8 cellular contexts compared by ENCODE assay signal in the genomic region with DNA sequence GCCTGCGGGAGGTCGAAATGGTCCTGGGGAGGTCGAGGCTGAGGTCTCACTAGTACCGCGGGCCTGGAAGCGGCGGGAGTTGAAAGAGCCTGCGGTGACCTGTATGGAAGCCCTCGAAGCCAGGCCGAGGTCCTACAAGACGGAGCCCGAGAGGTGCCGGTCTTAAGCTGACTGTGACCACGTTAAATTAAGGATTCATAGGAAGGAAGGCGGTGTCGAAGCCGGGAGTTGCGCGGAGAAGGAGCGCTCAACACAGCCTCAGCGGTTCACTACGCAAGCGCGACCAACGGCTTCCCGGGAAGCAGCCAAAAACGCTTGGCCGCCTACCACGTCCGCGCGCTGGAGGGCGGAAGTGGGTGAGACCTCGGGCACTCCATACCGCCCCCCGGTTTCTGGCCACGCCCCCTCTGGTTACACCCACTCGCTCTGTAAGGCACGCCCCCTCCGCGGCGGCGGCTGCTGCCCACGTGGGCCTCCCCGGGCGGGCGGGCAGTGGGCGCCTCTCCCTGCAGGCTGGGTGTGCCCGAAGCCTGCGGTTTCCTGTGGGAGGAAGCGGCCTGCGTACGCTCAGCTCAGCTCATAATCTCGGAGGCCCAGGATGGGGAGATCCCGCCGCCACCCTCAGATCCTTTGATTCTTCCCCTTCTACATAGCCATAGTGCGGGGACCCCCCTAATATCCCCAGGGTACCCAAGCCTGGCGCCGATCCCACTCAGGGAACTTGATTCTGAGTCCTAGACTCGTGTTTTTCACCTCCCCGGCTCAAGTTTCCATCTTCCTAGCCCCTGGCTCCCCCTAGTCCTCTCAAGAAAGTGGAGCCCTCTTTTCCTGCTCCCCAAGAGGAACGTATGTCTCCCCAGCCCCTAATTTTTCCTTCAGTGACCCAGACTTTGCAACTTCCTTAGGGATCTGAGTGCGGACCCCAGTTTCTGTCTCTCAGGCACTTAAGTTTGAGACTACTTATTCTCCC. TPM values are rescaled to one million over a fixed set of nuclear protein-coding genes. Genes with fewer than 3 reads are reported as not detected.
DNase-seq lines count a peak whose midpoint lies in the region; TF ChIP-seq lines count a peak whose summit lies in the region.

No MANE protein-coding gene starts in this region.

- peak overlapping the region; percentile 98 for H3K27ac Mint-ChIP-seq in activated T-helper 2 cell treated with anti-CD3 and anti-CD28 coated beads, Interferon-gamma antibody, Interleukin-2, Interleukin-4, amounts not matched to agents 10 μg/mL and 5 μg/mL and 100 μg/mL, durations not matched to agents 14 hours and 24 hours and 36 hours
- peak overlapping the region; percentile 98 to 100 (median 99) for H3K27ac Mint-ChIP-seq in nephron

- H3K9me3 Mint-ChIP-seq in activated T-helper 2 cell treated with anti-CD3 and anti-CD28 coated beads, Interferon-gamma antibody, Interleukin-2, Interleukin-4, amounts not matched to agents 10 μg/mL and 5 μg/mL and 100 μg/mL, durations not matched to agents 14 hours and 24 hours and 36 hours: no peaks in the 10 kb centered on the region
- H3K9me3 Mint-ChIP-seq in nephron: no peaks in the 10 kb centered on the region

- H3K36me3 Mint-ChIP-seq in activated T-helper 2 cell treated with anti-CD3 and anti-CD28 coated beads, Interferon-gamma antibody, Interleukin-2, Interleukin-4, amounts not matched to agents 10 μg/mL and 5 μg/mL and 100 μg/mL, durations not matched to agents 14 hours and 24 hours and 36 hours (ENCODE audit: low read depth): peaks cover 16% of the 10 kb centered on the region
- peaks cover 6% of the 10 kb centered on the region for H3K36me3 Mint-ChIP-seq in nephron (ENCODE audit: low read depth)

- H3K4me1 Mint-ChIP-seq in activated T-helper 2 cell treated with anti-CD3 and anti-CD28 coated beads, Interferon-gamma antibody, Interleukin-2, Interleukin-4, amounts not matched to agents 10 μg/mL and 5 μg/mL and 100 μg/mL, durations not matched to agents 14 hours and 24 hours and 36 hours (ENCODE audit: low read depth): peaks cover 40% of the 10 kb centered on the region
- peaks cover 52% of the 10 kb centered on the region for H3K4me1 Mint-ChIP-seq in nephron

- peak overlapping the region; percentile 89 for H3K4me3 Mint-ChIP-seq in activated T-helper 2 cell treated with anti-CD3 and anti-CD28 coated beads, Interferon-gamma antibody, Interleukin-2, Interleukin-4, amounts not matched to agents 10 μg/mL and 5 μg/mL and 100 μg/mL, durations not matched to agents 14 hours and 24 hours and 36 hours (ENCODE audit: low read depth)
- H3K4me3 Mint-ChIP-seq in nephron: peak overlapping the region; percentile 89 to 97 (median 93)

- H3K4me3 ChIP-seq in H7 (ENCODE audit: insufficient read depth, low read depth, low read length): peak overlapping the region; percentile 79

- H3K27me3 ChIP-seq in H7 (ENCODE audit: control insufficient read depth, insufficient read depth, low read length): no peaks in the 10 kb centered on the region

- no peaks in the 10 kb centered on the region for H3K27me3 Mint-ChIP-seq in activated T-helper 2 cell treated with anti-CD3 and anti-CD28 coated beads, Interferon-gamma antibody, Interleukin-2, Interleukin-4, amounts not matched to agents 10 μg/mL and 5 μg/mL and 100 μg/mL, durations not matched to agents 14 hours and 24 hours and 36 hours (ENCODE audit: low read depth)
- H3K27me3 Mint-ChIP-seq in nephron (ENCODE audit: low read depth): no peaks in the 10 kb centered on the region

- DNase-seq in ELR (ENCODE audit: low read depth) (peak; percentile 98), H7 (peak; percentile 99), LoVo (ENCODE audit: low spot score) (peak; percentile 97), RPMI8226 (peak; percentile 97), fibroblast of peridontal ligament (ENCODE audit: extremely low read depth) (peak; percentile 97)
- peak; percentile 100 for DNase-seq in activated T-helper 2 cell treated with anti-CD3 and anti-CD28 coated beads, Interferon-gamma antibody, Interleukin-2, Interleukin-4, amounts not matched to agents 10 μg/mL and 5 μg/mL and 100 μg/mL, durations not matched to agents 14 hours and 24 hours and 36 hours (ENCODE audit: low spot score)
- DNase-seq in stimulated activated naive CD4-positive, alpha-beta T cell treated with Interleukin-2 at 50 U/mL for 16 hours (lab: John Stamatoyannopoulos, UW): peak; percentile 96

- no peaks in the 10 kb centered on the region for H3K36me3 ChIP-seq in H7 (replicated peaks; ENCODE audit: control insufficient read depth, insufficient read depth, low read length)

- intact Hi-C loops in activated T-helper 2 cell treated with anti-CD3 and anti-CD28 coated beads, Interferon-gamma antibody, Interleukin-2, Interleukin-4, amounts not matched to agents 10 μg/mL and 5 μg/mL and 100 μg/mL, durations not matched to agents 14 hours and 24 hours and 36 hours (cut with micrococcal nuclease): loop anchor here (1.0 to 10.0 kb wide), 7 partner anchors 10 to 550 kb away; a partner anchor contains a TSS

- TF ChIP-seq CTCF in nephron (IDR thresholded peaks at IDR 0.05; ENCODE audit: unreplicated experiment in 3 of 3): no peak

RNA-seq across cellular contexts. Expression of a gene that starts 3.4 kb away (rescaled TPM):
- 29.9 and 57.5 TPM in 2 replicates for total RNA-seq in H7 (2014; rRNA removed; shearing (Covaris generic))
- 318 and 329 TPM in 2 replicates for total RNA-seq in activated T-helper 2 cell treated with anti-CD3 and anti-CD28 coated beads, Interferon-gamma antibody, Interleukin-2, Interleukin-4, amounts not matched to agents 10 μg/mL and 5 μg/mL and 100 μg/mL, durations not matched to agents 14 hours and 24 hours and 36 hours

RNA-seq across cellular contexts. Expression of a gene that starts 41.8 kb away (rescaled TPM):
- total RNA-seq in H7 (2014; rRNA removed; shearing (Covaris generic)): 11.5 and 17.4 TPM in 2 replicates
- 12.8 and 13.1 TPM in 2 replicates for total RNA-seq in activated T-helper 2 cell treated with anti-CD3 and anti-CD28 coated beads, Interferon-gamma antibody, Interleukin-2, Interleukin-4, amounts not matched to agents 10 μg/mL and 5 μg/mL and 100 μg/mL, durations not matched to agents 14 hours and 24 hours and 36 hours

RNA-seq across cellular contexts. Expression of a gene that starts 42.3 kb away (rescaled TPM):
- total RNA-seq in H7 (2014; rRNA removed; shearing (Covaris generic)): not detected in 2 replicates
- not detected in 2 replicates for total RNA-seq in activated T-helper 2 cell treated with anti-CD3 and anti-CD28 coated beads, Interferon-gamma antibody, Interleukin-2, Interleukin-4, amounts not matched to agents 10 μg/mL and 5 μg/mL and 100 μg/mL, durations not matched to agents 14 hours and 24 hours and 36 hours

RNA-seq across cellular contexts. Expression of a gene that starts 52.0 kb away (rescaled TPM):
- 12.8 and 17.9 TPM in 2 replicates for total RNA-seq in H7 (2014; rRNA removed; shearing (Covaris generic))
- total RNA-seq in activated T-helper 2 cell treated with anti-CD3 and anti-CD28 coated beads, Interferon-gamma antibody, Interleukin-2, Interleukin-4, amounts not matched to agents 10 μg/mL and 5 μg/mL and 100 μg/mL, durations not matched to agents 14 hours and 24 hours and 36 hours: 0.37 and 0.94 TPM in 2 replicates

Comparison
In these comparisons a context has a peak if more than half of its experiments do, and no peak if none do; other contexts are left out.
1. Peak in every context shown above with its lines: DNase-seq and H3K4me3 ChIP-seq.